ENCODE assay signal across 13 cellular contexts in genomic region chr18:8960740-8961657, GRCh38.
DNase-seq lines count a peak whose midpoint lies in the region; ATAC-seq and TF ChIP-seq lines count a peak whose summit lies in the region.
"Had no signal": no experiment of that assay in that cellular context is flagged by ENCODE, and none has a peak within 500 bp of the region (broad histone marks: within the 10 kb centered on the region; RNA-seq: fewer than 3 reads in every experiment).

No MANE protein-coding gene starts in this region.

- peaks cover 0 to 15% (median 4%) of the 10 kb centered on the region in 3 donors for H3K27me3 Mint-ChIP-seq in CD14-positive monocyte (ENCODE audit: low read depth in 3 of 3)

- H3K27ac Mint-ChIP-seq in CD14-positive monocyte, result no peak overlapping the region
- H3K27ac Mint-ChIP-seq: CD8-positive, alpha-beta T cell had no signal

- peak; percentile 69 for DNase-seq in EL
- DNase-seq in RPMI7951 (ENCODE audit: low read depth), result peak; percentile 57
- peak; percentile 50 for DNase-seq in fibroblast of gingiva (ENCODE audit: low read depth)
- no peak for DNase-seq in omental fat pad (ENCODE audit: low spot score)
- no peak for DNase-seq in CD14-positive monocyte (ENCODE audit: low spot score)
- DNase-seq in activated CD8-positive, alpha-beta memory T cell treated with anti-CD3 and anti-CD28 coated beads for 24 hours, result no peak
- DNase-seq in NCI-H446 treated with DMSO at 0.1 percent for 48 hours (lab: John Stamatoyannopoulos, UW), result no peak
- no peak for DNase-seq in cerebellar cortex (ENCODE audit: low spot score)
- DNase-seq: GOT3; stimulated activated CD4-positive, alpha-beta T cell treated with anti-CD3 and anti-CD28 coated beads, Interleukin-15, amount 100 ng/mL, for 24 hours; T1000 had no signal

- no peak for TF ChIP-seq CTCF in omental fat pad (IDR thresholded peaks at IDR 0.05)
- TF ChIP-seq CTCF in CD14-positive monocyte (IDR thresholded peaks at IDR 0.05), result no peak

- no peak overlapping the region for H3K4me3 Mint-ChIP-seq in CD14-positive monocyte
- H3K4me3 Mint-ChIP-seq: CD8-positive, alpha-beta T cell; neural crest cell had no signal

- peaks cover 10% of the 10 kb centered on the region for H3K4me1 Mint-ChIP-seq in CD14-positive monocyte

- no peaks in the 10 kb centered on the region for H3K36me3 Mint-ChIP-seq in CD14-positive monocyte
- H3K36me3 Mint-ChIP-seq: CD8-positive, alpha-beta T cell had no signal

- ATAC-seq in omental fat pad (ENCODE audit: low FRiP score), result peak; percentile 82
- ATAC-seq: CD8-positive, alpha-beta T cell had no signal

- peaks cover 0 to 2% (median under 1%) of the 10 kb centered on the region in 7 donors for H3K9me3 Mint-ChIP-seq in CD14-positive monocyte
- H3K9me3 Mint-ChIP-seq: CD8-positive, alpha-beta T cell had no signal

- intact Hi-C loops in CD14-positive monocyte (cut with micrococcal nuclease), result no loop called here

Comparison
In these comparisons a context has a peak if more than half of its experiments do, and no peak if none do; other contexts are left out.
1. DNase-seq: peak in EL (single experiment), RPMI7951 (single experiment) and fibroblast of gingiva (single experiment); none in omental fat pad (single experiment), CD14-positive monocyte (single experiment), activated CD8-positive, alpha-beta memory T cell treated with anti-CD3 and anti-CD28 coated beads for 24 hours (single experiment), NCI-H446 treated with DMSO at 0.1 percent for 48 hours (single experiment) and cerebellar cortex (single experiment).